Comparison of ENCODE assay signal across 9 cellular contexts in genomic region chr22:39297490-39298193, GRCh38. TPM values are rescaled to one million over a fixed set of nuclear protein-coding genes. Genes with fewer than 3 reads are reported as not detected.
DNase-seq lines count a peak whose midpoint lies in the region; ATAC-seq and TF ChIP-seq lines count a peak whose summit lies in the region.
"Had no signal": no experiment of that assay in that cellular context is flagged by ENCODE, and none has a peak within 500 bp of the region (broad histone marks: within the 10 kb centered on the region; RNA-seq: fewer than 3 reads in every experiment).

No MANE protein-coding gene starts in this region.

- H3K79me2 ChIP-seq in DND-41 (ENCODE audit: insufficient read depth, low read length) (no peaks in the 10 kb centered on the region), parathyroid adenoma (no peaks in the 10 kb centered on the region)

- H3K9me3 ChIP-seq in DND-41 (ENCODE audit: insufficient read depth, low read length, severe bottlenecking) = no peaks in the 10 kb centered on the region
- no peaks in the 10 kb centered on the region for H3K9me3 ChIP-seq in parathyroid adenoma (ENCODE audit: control insufficient read depth, low read length)

- H3K36me3 Mint-ChIP-seq in activated T-helper 17 cell treated with anti-CD3 and anti-CD28 coated beads, Interleukin-2, amount 50 U/mL, for 72 hours (ENCODE audit: low read depth) = no peaks in the 10 kb centered on the region

- H3K4me2 ChIP-seq in DND-41 (ENCODE audit: insufficient read depth, low read length) = no peak overlapping the region
- peak overlapping the region; percentile 10 for H3K4me2 ChIP-seq in parathyroid adenoma (ENCODE audit: low read length)

- no peak overlapping the region for H3K27ac ChIP-seq in DND-41 (ENCODE audit: low read length)
- peak overlapping the region; percentile 67 for H3K27ac ChIP-seq in parathyroid adenoma

- no peak for TF ChIP-seq CTCF in DND-41 (IDR thresholded peaks at IDR 0.05; ENCODE audit: borderline replicate concordance, extremely low read depth, low read length, poor library complexity, severe bottlenecking)
- TF ChIP-seq CTCF in parathyroid adenoma (IDR thresholded peaks at IDR 0.05) = no peak
- TF ChIP-seq CTCF in lower leg skin (IDR thresholded peaks at IDR 0.05) = no peak

- peak; percentile 46 for DNase-seq in DND-41
- DNase-seq in NCI-H2196 (lab: John Stamatoyannopoulos, UW; ENCODE audit: unreplicated experiment) = peak; percentile 42
- no peak for DNase-seq in lower leg skin (ENCODE audit: low spot score in 2 of 2)
- no peak for DNase-seq in DMS114 treated with DMSO at 0.1 percent for 48 hours (lab: John Stamatoyannopoulos, UW; ENCODE audit: unreplicated experiment)
- DNase-seq in SKM-1 treated with dmso at 0.1 percent for 144 hours (lab: John Stamatoyannopoulos, UW; ENCODE audit: unreplicated experiment) = no peak
- DNase-seq: MV-4-11 had no signal

- 39 to 45% methylated on average over 16 to 17 of the region's 17 CpGs for WGBS in lower leg skin, 2 donors

- H4K20me1 ChIP-seq in DND-41 (ENCODE audit: insufficient read depth, low read length) = no peaks in the 10 kb centered on the region

- H3K27me3 ChIP-seq in DND-41 (ENCODE audit: insufficient read depth, low read length, poor library complexity) (no peaks in the 10 kb centered on the region), parathyroid adenoma (ENCODE audit: control insufficient read depth, insufficient read depth, low read length) (no peaks in the 10 kb centered on the region)

- H2AFZ ChIP-seq in DND-41 (ENCODE audit: low read depth, low read length) = no peak overlapping the region
- peak overlapping the region; percentile 51 for H2AFZ ChIP-seq in parathyroid adenoma

- intact Hi-C loops in lower leg skin (cut with DNase I; ENCODE audit: low total_unique reads) = no loop called here

- H3K27ac Mint-ChIP-seq in activated T-helper 17 cell treated with anti-CD3 and anti-CD28 coated beads, Interleukin-2, amount 50 U/mL, for 72 hours = no peak overlapping the region

- no peaks in the 10 kb centered on the region for H3K9me3 Mint-ChIP-seq in activated T-helper 17 cell treated with anti-CD3 and anti-CD28 coated beads, Interleukin-2, amount 50 U/mL, for 72 hours

- H3K4me3 ChIP-seq in DND-41 (ENCODE audit: low read depth in 1 of 2, low read length in 2 of 2) (no peak overlapping the region), parathyroid adenoma (ENCODE audit: low read depth, low read length) (no peak overlapping the region), lower leg skin (ENCODE audit: low read depth, poor library complexity, severe bottlenecking) (no peak overlapping the region)

- H3K4me1 ChIP-seq in DND-41 (ENCODE audit: insufficient read depth, low read length) (0 out of 2 replicates have a peak, but pooled peaks cover 2% of the 10 kb centered on the region), parathyroid adenoma (peaks cover 21% of the 10 kb centered on the region)

- H3K27me3 Mint-ChIP-seq in activated T-helper 17 cell treated with anti-CD3 and anti-CD28 coated beads, Interleukin-2, amount 50 U/mL, for 72 hours = peaks cover 22% of the 10 kb centered on the region

- H3K9ac ChIP-seq in DND-41 (ENCODE audit: low read depth, low read length) = no peak overlapping the region
- H3K9ac ChIP-seq in parathyroid adenoma = no peak overlapping the region

- ATAC-seq in DND-41 (ENCODE audit: insufficient read depth, low read depth) = peak; percentile 67
- ATAC-seq in esophagus mucosa = peak; percentile 4
- ATAC-seq in activated T-helper 17 cell treated with anti-CD3 and anti-CD28 coated beads, Interleukin-2, amount 50 U/mL, for 72 hours (replicated peaks) = no peak

- H3K36me3 ChIP-seq in DND-41 (ENCODE audit: insufficient read depth, low read length) (no peaks in the 10 kb centered on the region), parathyroid adenoma (ENCODE audit: control insufficient read depth, insufficient read depth, low read length) (no peaks in the 10 kb centered on the region)

- TF ChIP-seq POLR2A in lower leg skin (IDR thresholded peaks at IDR 0.05) = no peak

- no peak overlapping the region for H3K4me3 Mint-ChIP-seq in activated T-helper 17 cell treated with anti-CD3 and anti-CD28 coated beads, Interleukin-2, amount 50 U/mL, for 72 hours

- H3K4me1 Mint-ChIP-seq in activated T-helper 17 cell treated with anti-CD3 and anti-CD28 coated beads, Interleukin-2, amount 50 U/mL, for 72 hours = no peaks in the 10 kb centered on the region

RNA-seq across cellular contexts. Expression of gene RPL3, which starts 21.8 kb away (rescaled TPM):
- total RNA-seq in esophagus mucosa (1,774 TPM), lower leg skin (1,000 to 10,000 TPM; 2,414 to 3,362 (median 2,993) TPM)
- total RNA-seq in activated T-helper 17 cell treated with anti-CD3 and anti-CD28 coated beads, Interleukin-2, amount 50 U/mL, for 72 hours = 1,000 to 10,000 TPM; 2,256 to 2,974 TPM

RNA-seq across cellular contexts. Expression of gene SYNGR1, which starts 52.1 kb away (rescaled TPM):
- total RNA-seq in esophagus mucosa = 23.0 TPM
- total RNA-seq in lower leg skin = 10 to 100 TPM; 25.5 to 51.3 (median 38.9) TPM
- not detected for total RNA-seq in activated T-helper 17 cell treated with anti-CD3 and anti-CD28 coated beads, Interleukin-2, amount 50 U/mL, for 72 hours

RNA-seq across cellular contexts. Expression of gene PDGFB, which starts 52.9 kb away (rescaled TPM):
- total RNA-seq in esophagus mucosa (0.96 TPM), lower leg skin (10 to 100 TPM; 12.2 to 22.3 (median 17.5) TPM)
- total RNA-seq in activated T-helper 17 cell treated with anti-CD3 and anti-CD28 coated beads, Interleukin-2, amount 50 U/mL, for 72 hours = 10 to 100 TPM in 1 of 2 donors, 1 to 10 TPM in 1; 5.2 to 11.3 TPM

Comparison
In these comparisons a context has a peak if more than half of its experiments do, and no peak if none do; other contexts are left out.
1. DNase-seq: peak in DND-41 (single experiment) and NCI-H2196 (single experiment); none in lower leg skin (0 of 2), DMS114 treated with DMSO at 0.1 percent for 48 hours (single experiment) and SKM-1 treated with dmso at 0.1 percent for 144 hours (single experiment).
2. RNA of gene SYNGR1, which starts 52.1 kb away (total RNA-seq): 25.5 to 51.3 TPM in lower leg skin and 23.0 TPM in esophagus mucosa (single experiment); not detected in activated T-helper 17 cell treated with anti-CD3 and anti-CD28 coated beads, Interleukin-2, amount 50 U/mL, for 72 hours; every median in the first group is over 10 times any median in the second.